ENCODE assay signal across 1 cellular context in the genomic region with DNA sequence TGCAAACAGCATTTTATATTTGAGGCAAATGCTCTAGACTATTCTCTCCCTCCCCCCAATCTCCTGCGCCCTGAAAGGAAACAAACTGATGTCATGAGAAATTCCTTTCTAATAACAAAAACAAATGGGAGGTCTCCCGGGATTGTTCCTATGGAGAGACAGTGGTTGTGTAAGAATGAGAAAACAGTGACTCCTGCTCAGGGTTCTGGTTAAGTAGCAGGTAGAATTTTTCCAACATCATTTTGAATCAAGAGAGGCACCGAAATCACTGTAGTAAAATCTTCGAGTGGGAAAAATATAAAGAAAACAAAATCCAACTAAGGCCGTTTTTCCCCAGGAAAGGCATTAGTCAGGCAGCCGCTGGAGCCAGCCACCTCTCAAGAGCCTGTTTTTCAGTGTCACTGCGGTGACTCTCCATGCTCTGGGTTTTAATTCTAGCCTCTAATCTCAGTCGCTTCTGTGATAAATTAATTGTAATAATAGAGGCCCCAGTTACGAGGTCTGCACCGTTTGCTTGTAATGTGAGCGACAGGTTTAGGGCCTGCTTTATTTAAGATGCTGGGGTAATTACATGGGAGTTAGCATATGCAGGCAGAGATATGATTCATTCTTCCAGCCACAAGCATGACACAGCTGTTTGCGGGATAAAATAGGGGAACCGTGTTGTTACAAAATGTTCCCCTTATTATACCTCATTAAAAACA.
A peak's percentile ranks its signal among the peaks of the same experiment; 100 is the strongest.
TF ChIP-seq lines count a peak whose summit lies in the region.

No MANE protein-coding gene starts in this region.

TF ChIP-seq in HEK293, 187 proteins besides CTCF, POLR2A, EP300 and RAD21 (continued from another document and continues in another):
- TF ChIP-seq ZFP37 (tag by site-specific recombination; IDR thresholded peaks at IDR 0.05) (no peak), ELK4 (IDR thresholded peaks at IDR 0.05; ENCODE audit: borderline replicate concordance, low read depth, low read length) (no peak), ZNF202 (tag by site-specific recombination; IDR thresholded peaks at IDR 0.05; ENCODE audit: borderline replicate concordance) (no peak), ZNF501 (tag by site-specific recombination; IDR thresholded peaks at IDR 0.05) (0 out of 2 replicates have a peak, but pooled peaks have one; percentile 36), SCRT2 (tag by site-specific recombination; IDR thresholded peaks at IDR 0.05) (peak; percentile 83), ZNF114 (tag by site-specific recombination; IDR thresholded peaks at IDR 0.05) (no peak), ZNF692 (tag by site-specific recombination; IDR thresholded peaks at IDR 0.05) (0 out of 2 replicates have a peak, but pooled peaks have one; percentile 17), ZNF239 (tag by site-specific recombination; IDR thresholded peaks at IDR 0.05) (no peak), PRDM2 (tag by site-specific recombination; IDR thresholded peaks at IDR 0.05; ENCODE audit: borderline replicate concordance) (no peak), ZNF843 (tag by site-specific recombination; IDR thresholded peaks at IDR 0.05) (peak; percentile 85; the same call in 1 of the 2 replicates), MZF1 (tag by site-specific recombination; IDR thresholded peaks at IDR 0.05; ENCODE audit: borderline replicate concordance) (peak; percentile 80), ZNF248 (tag by site-specific recombination; IDR thresholded peaks at IDR 0.05) (no peak), ZSCAN30 (tag by site-specific recombination; IDR thresholded peaks at IDR 0.05) (peak; percentile 82), ZNF558 (tag by site-specific recombination; IDR thresholded peaks at IDR 0.05) (0 out of 2 replicates have a peak, but pooled peaks have one; percentile 47), ZNF10 (tag by site-specific recombination; IDR thresholded peaks at IDR 0.05) (0 out of 2 replicates have a peak, but pooled peaks have one; percentile 16), ZFP3 (tag by site-specific recombination; IDR thresholded peaks at IDR 0.05; ENCODE audit: low read depth) (no peak), ZNF366 (tag by site-specific recombination; conservative IDR thresholded peaks at IDR 0.05) (peak; percentile 60), ZNF133 (tag by site-specific recombination; IDR thresholded peaks at IDR 0.05) (no peak), ZNF416 (tag by site-specific recombination; IDR thresholded peaks at IDR 0.05) (no peak), ZNF658 (tag by site-specific recombination; IDR thresholded peaks at IDR 0.05) (no peak), ZNF600 (tag by site-specific recombination; IDR thresholded peaks at IDR 0.05) (no peak), ZBTB17 (tag by site-specific recombination; IDR thresholded peaks at IDR 0.05) (peak; percentile 28; the same call in 1 of the 2 replicates), ZNF561 (tag by site-specific recombination; IDR thresholded peaks at IDR 0.05; ENCODE audit: borderline replicate concordance) (peak; percentile 55; the same call in 1 of the 2 replicates), ZNF292 (tag by site-specific recombination; IDR thresholded peaks at IDR 0.05; ENCODE audit: borderline replicate concordance, low read depth) (no peak), SP2 (tag by site-specific recombination; IDR thresholded peaks at IDR 0.05) (no peak), PATZ1 (tag by site-specific recombination; IDR thresholded peaks at IDR 0.05) (peak; percentile 38; the same call in 1 of the 2 replicates)
- TF ChIP-seq, protein P1, sequence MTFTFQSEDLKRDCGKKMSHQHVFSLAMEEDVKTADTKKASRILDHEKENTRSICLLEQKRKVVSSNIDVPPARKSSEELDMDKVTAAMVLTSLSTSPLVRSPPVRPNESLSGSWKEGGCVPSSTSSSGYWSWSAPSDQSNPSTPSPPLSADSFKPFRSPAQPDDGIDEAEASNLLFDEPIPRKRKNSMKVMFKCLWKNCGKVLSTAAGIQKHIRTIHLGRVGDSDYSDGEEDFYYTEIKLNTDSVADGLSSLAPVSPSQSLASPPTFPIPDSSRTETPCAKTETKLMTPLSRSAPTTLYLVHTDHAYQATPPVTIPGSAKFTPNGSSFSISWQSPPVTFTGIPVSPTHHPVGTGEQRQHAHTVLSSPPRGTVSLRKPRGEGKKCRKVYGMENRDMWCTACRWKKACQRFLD (tag by site-specific recombination; IDR thresholded peaks at IDR 0.05): no peak
- TF ChIP-seq, protein P2, sequence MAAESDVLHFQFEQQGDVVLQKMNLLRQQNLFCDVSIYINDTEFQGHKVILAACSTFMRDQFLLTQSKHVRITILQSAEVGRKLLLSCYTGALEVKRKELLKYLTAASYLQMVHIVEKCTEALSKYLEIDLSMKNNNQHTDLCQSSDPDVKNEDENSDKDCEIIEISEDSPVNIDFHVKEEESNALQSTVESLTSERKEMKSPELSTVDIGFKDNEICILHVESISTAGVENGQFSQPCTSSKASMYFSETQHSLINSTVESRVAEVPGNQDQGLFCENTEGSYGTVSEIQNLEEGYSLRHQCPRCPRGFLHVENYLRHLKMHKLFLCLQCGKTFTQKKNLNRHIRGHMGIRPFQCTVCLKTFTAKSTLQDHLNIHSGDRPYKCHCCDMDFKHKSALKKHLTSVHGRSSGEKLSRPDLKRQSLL (tag by site-specific recombination; IDR thresholded peaks at IDR 0.05): no peak; the same call in 1 of the 2 replicates
- TF ChIP-seq, protein P3, sequence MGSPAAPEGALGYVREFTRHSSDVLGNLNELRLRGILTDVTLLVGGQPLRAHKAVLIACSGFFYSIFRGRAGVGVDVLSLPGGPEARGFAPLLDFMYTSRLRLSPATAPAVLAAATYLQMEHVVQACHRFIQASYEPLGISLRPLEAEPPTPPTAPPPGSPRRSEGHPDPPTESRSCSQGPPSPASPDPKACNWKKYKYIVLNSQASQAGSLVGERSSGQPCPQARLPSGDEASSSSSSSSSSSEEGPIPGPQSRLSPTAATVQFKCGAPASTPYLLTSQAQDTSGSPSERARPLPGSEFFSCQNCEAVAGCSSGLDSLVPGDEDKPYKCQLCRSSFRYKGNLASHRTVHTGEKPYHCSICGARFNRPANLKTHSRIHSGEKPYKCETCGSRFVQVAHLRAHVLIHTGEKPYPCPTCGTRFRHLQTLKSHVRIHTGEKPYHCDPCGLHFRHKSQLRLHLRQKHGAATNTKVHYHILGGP (tag by site-specific recombination; IDR thresholded peaks at IDR 0.05): no peak
- TF ChIP-seq, protein P4, sequence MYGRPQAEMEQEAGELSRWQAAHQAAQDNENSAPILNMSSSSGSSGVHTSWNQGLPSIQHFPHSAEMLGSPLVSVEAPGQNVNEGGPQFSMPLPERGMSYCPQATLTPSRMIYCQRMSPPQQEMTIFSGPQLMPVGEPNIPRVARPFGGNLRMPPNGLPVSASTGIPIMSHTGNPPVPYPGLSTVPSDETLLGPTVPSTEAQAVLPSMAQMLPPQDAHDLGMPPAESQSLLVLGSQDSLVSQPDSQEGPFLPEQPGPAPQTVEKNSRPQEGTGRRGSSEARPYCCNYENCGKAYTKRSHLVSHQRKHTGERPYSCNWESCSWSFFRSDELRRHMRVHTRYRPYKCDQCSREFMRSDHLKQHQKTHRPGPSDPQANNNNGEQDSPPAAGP (tag by site-specific recombination; IDR thresholded peaks at IDR 0.05): peak; percentile 64
- TF ChIP-seq, protein P5, sequence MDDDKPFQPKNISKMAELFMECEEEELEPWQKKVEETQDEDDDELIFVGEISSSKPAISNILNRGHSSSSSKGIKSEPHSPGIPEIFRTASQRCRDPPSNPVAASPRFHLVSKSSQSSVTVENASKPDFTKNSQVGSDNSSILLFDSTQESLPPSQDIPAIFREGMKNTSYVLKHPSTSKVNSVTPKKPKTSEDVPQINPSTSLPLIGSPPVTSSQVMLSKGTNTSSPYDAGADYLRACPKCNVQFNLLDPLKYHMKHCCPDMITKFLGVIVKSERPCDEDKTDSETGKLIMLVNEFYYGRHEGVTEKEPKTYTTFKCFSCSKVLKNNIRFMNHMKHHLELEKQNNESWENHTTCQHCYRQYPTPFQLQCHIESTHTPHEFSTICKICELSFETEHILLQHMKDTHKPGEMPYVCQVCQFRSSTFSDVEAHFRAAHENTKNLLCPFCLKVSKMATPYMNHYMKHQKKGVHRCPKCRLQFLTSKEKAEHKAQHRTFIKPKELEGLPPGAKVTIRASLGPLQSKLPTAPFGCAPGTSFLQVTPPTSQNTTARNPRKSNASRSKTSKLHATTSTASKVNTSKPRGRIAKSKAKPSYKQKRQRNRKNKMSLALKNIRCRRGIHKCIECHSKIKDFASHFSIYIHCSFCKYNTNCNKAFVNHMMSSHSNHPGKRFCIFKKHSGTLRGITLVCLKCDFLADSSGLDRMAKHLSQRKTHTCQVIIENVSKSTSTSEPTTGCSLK (tag by site-specific recombination; IDR thresholded peaks at IDR 0.05): no peak
